In the genomic region with DNA sequence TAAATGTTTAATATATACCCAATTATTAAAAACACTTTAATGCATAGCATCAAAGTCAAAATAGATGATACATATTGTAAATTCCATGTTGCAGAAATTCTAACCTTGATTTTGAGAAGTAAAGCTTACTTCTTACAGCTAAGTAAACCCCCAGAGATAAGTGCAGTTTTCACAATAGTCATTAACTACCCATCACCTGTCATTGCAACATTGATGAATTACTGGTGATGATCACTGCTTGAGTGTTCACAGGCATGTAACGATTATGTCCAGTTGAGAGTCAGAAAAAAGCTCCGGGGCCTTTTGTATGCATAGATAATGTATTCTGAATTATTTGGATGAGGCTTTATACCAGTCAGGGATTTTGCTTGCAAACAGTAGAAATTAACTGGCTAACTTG, we compare ENCODE assay signal across 7 cellular contexts.
"Had no signal": no experiment of that assay in that cellular context is flagged by ENCODE, and none has a peak within 500 bp of the region (broad histone marks: within the 10 kb centered on the region; RNA-seq: fewer than 3 reads in every experiment).

No MANE protein-coding gene starts in this region.

- H3K9ac ChIP-seq: GM23248 had no signal

- DNase-seq: GM23248, GOT3, H7, IMR-90 had no signal

- H3K27ac ChIP-seq: GM23248 had no signal

- H3K9me3 ChIP-seq: HAP-1 had no signal

- H3K36me3 ChIP-seq: HAP-1 had no signal

- H2AFZ ChIP-seq: GM23248 had no signal

- H3K4me3 ChIP-seq: GM23248, HAP-1, K562 had no signal

- FAIRE-seq: HTR-8/SVneo, K562 had no signal

- H3K4me1 ChIP-seq: HAP-1 had no signal
